Comparison of ENCODE assay signal across 8 cellular contexts in the genomic region with DNA sequence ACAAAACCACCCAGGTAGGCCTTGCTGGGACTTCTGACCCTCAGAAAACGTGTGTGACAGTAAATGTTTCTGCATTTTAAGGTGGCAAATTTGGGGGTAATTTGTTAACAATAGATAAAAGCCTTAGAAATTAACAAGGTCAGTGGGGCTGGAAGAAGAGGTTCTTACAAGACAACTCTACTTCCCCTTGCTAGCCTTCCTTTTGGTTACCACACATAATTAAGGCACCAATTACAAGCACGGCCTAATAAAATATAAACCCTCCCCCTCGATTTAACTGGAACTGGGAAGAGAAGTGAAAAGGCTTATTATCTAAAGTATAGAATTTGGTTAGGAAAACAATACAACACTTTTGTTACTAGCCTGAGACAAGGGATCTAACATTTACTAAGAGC. TPM values are rescaled to one million over a fixed set of nuclear protein-coding genes. Genes with fewer than 3 reads are reported as not detected.
DNase-seq lines count a peak whose midpoint lies in the region; ATAC-seq and TF ChIP-seq lines count a peak whose summit lies in the region.
"Had no signal": no experiment of that assay in that cellular context is flagged by ENCODE, and none has a peak within 500 bp of the region (broad histone marks: within the 10 kb centered on the region; RNA-seq: fewer than 3 reads in every experiment).

No MANE protein-coding gene starts in this region.

- peak; percentile 9 for ATAC-seq in GM18867 (IDR thresholded peaks at IDR 0.05; ENCODE audit: unreplicated experiment)
- peak; percentile 10 for ATAC-seq in HG02678 (IDR thresholded peaks at IDR 0.05; ENCODE audit: unreplicated experiment)
- ATAC-seq in natural killer cell = peak in 1 of 3 donors; percentile 9

- H3K27ac Mint-ChIP-seq in natural killer cell = peak overlapping the region; percentile 68 to 88

- no peak overlapping the region for H3K4me3 ChIP-seq in SK-N-MC

- H3K4me1 Mint-ChIP-seq in natural killer cell = peaks cover 77 to 86% of the 10 kb centered on the region in 2 donors

- H3K4me3 Mint-ChIP-seq in natural killer cell = peak overlapping the region; percentile 78

- no peaks in the 10 kb centered on the region for H3K27me3 Mint-ChIP-seq in natural killer cell (ENCODE audit: low read depth in 2 of 2)

- H3K36me3 ChIP-seq in SK-N-MC (ENCODE audit: insufficient read depth, low read length) = peaks cover 12% of the 10 kb centered on the region; the same call in 1 of the 2 replicates
- H3K36me3 ChIP-seq: brain microvascular endothelial cell had no signal

- H3K9me3 Mint-ChIP-seq in natural killer cell = no peaks in the 10 kb centered on the region

- H3K27ac ChIP-seq in SK-N-MC (0 out of 2 replicates have a peak overlapping the region, but pooled peaks have one; percentile 21), substantia nigra (ENCODE audit: low read depth, low read length, poor library complexity, severe bottlenecking) (no peak overlapping the region)
- H3K27ac ChIP-seq: brain microvascular endothelial cell had no signal

- intact Hi-C loops in natural killer cell (cut with micrococcal nuclease) = loop anchor here (5.0 kb wide), 1 partner anchor 37 kb away; the partner anchor contains the start of gene ELOVL5

- H3K36me3 Mint-ChIP-seq in natural killer cell = no peaks in the 10 kb centered on the region

- no peak overlapping the region for H3K9ac ChIP-seq in SK-N-MC (ENCODE audit: insufficient read length)

- no peak for TF ChIP-seq CTCF in natural killer cell (IDR thresholded peaks at IDR 0.05)

- DNase-seq in SK-N-MC (ENCODE audit: low read depth, low spot score) (no peak), natural killer cell (no peak), substantia nigra (lab: John Stamatoyannopoulos, UW) (no peak)
- no peak for DNase-seq in activated effector memory CD4-positive, alpha-beta T cell treated with Interleukin-2 at 50 U/mL for 16 hours
- no peak for DNase-seq in activated effector memory CD4-positive, alpha-beta T cell treated with anti-CD3 and anti-CD28 coated beads, Interleukin-2, amount 50 U/mL, for 16 hours
- DNase-seq: brain microvascular endothelial cell had no signal

- H3K9me3 ChIP-seq in SK-N-MC (ENCODE audit: low read depth, low read length) = no peaks in the 10 kb centered on the region

RNA-seq across cellular contexts. Expression of gene ELOVL5, which starts 38.9 kb away (rescaled TPM):
- 10 to 100 TPM; 72.1 to 99.5 (median 73.7) TPM for total RNA-seq in natural killer cell
